ENCODE assay signal across 22 cellular contexts in the genomic region with DNA sequence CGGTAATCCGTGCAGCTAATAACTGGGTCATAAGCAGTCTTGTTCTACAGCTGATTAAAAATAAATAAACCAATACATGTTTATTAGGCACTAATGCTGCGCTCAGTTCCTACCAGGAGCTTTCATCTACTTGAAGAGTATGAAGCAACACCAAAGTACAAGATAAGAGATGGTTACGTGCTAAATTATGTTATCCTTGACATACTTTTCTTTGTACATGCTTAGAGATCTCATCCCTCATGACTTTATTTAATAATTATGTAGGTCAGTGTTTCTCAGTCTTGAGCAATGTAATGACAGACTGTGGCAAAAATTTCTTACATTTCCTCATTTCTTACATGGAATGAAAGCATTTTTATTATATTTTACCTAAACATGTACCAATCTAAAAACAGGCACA. TPM values are rescaled to one million over a fixed set of nuclear protein-coding genes. Genes with fewer than 3 reads are reported as not detected.
A peak's percentile ranks its signal among the peaks of the same experiment; 100 is the strongest.
DNase-seq lines count a peak whose midpoint lies in the region; ATAC-seq, FAIRE-seq and TF ChIP-seq lines count a peak whose summit lies in the region.
"Had no signal": no experiment of that assay in that cellular context is flagged by ENCODE, and none has a peak within 500 bp of the region (broad histone marks: within the 10 kb centered on the region; RNA-seq: fewer than 3 reads in every experiment).

No MANE protein-coding gene starts in this region.

- peaks cover 0 to 3% (median 0%) of the 10 kb centered on the region in 4 donors for H3K4me1 ChIP-seq in Peyer's patch

- no peaks in the 10 kb centered on the region for H3K27me3 ChIP-seq in bronchial epithelial cell (ENCODE audit: control insufficient read depth, insufficient read depth, low read length)
- no peaks in the 10 kb centered on the region for H3K27me3 ChIP-seq in Peyer's patch
- H3K27me3 ChIP-seq: spleen had no signal

- no peak for FAIRE-seq in bronchial epithelial cell (lab: Jason Lieb, UNC)
- FAIRE-seq: H1 had no signal

- TF ChIP-seq POLR2A in Peyer's patch (IDR thresholded peaks at IDR 0.05) = no peak

- no peaks in the 10 kb centered on the region for H3K36me3 ChIP-seq in bronchial epithelial cell (ENCODE audit: control insufficient read depth, insufficient read depth, low read length)
- no peaks in the 10 kb centered on the region for H3K36me3 ChIP-seq in Peyer's patch
- H3K36me3 ChIP-seq: spleen, WERI-Rb-1 had no signal

- DNase-seq in GM03348 (ENCODE audit: low spot score) = peak; percentile 10
- DNase-seq in bronchial epithelial cell (ENCODE audit: low read depth) = peak; percentile 55
- DNase-seq in iris pigment epithelial cell (ENCODE audit: low read depth) = peak; percentile 92
- no peak for DNase-seq in NCI-H1694 (lab: John Stamatoyannopoulos, UW)
- DNase-seq in Peyer's patch = no peak
- no peak for DNase-seq in activated CD4-positive, alpha-beta T cell treated with anti-CD3 and anti-CD28 coated beads, Interleukin-2, amount 50 U/mL, for 48 hours
- DNase-seq: activated CD8-positive, alpha-beta memory T cell treated with anti-CD3 and anti-CD28 coated beads for 24 hours; COR-L47; effector memory CD4-positive, alpha-beta T cell; hypothalamus; NCI-H2029; NCI-H446 treated with DMSO at 0.1 percent for 48 hours; nephron progenitor cell; NK-92 treated with Interleukin-12 subunit alpha and Interleukin-12 subunit beta, amount 100 ng/mL, for 24 hours; spleen; stimulated activated CD8-positive, alpha-beta memory T cell treated with anti-CD3 and anti-CD28 coated beads, Interleukin-4, amount 100 ng/mL, for 48 hours; WERI-Rb-1 had no signal

- H3K4me3 ChIP-seq in bronchial epithelial cell (ENCODE audit: low read depth, low read length) (no peak overlapping the region), Peyer's patch (no peak overlapping the region)
- H3K4me3 ChIP-seq: spleen had no signal

- no peaks in the 10 kb centered on the region for H3K9me3 ChIP-seq in Peyer's patch

- H3K27ac ChIP-seq in Peyer's patch = no peak overlapping the region
- H3K27ac ChIP-seq: spleen, WERI-Rb-1 had no signal

- no peak for TF ChIP-seq CTCF in bronchial epithelial cell (IDR thresholded peaks at IDR 0.05; ENCODE audit: insufficient read depth, low read length, severe bottlenecking)
- TF ChIP-seq CTCF in Peyer's patch (IDR thresholded peaks at IDR 0.05) = no peak

- peak; percentile 18 for ATAC-seq in HG03457 (IDR thresholded peaks at IDR 0.05; ENCODE audit: unreplicated experiment)
- ATAC-seq in GM18520 (IDR thresholded peaks at IDR 0.05; ENCODE audit: unreplicated experiment) = no peak

RNA-seq across cellular contexts. Expression of a gene that starts 54.6 kb away (rescaled TPM):
- 10.5 and 18.9 TPM in 2 replicates for total RNA-seq in bronchial epithelial cell
- total RNA-seq in Peyer's patch = 10 to 100 TPM; 42.2 to 59.4 (median 45.2) TPM
- total RNA-seq: G401 had no signal

RNA-seq across cellular contexts. Expression of a gene that starts 59.1 kb away (rescaled TPM):
- total RNA-seq in bronchial epithelial cell (not detected in 2 replicates), Peyer's patch (10 to 100 TPM in 1 of 4 donors, 1 to 10 TPM in 2, not detected in 1; 3.2 to 13.1 (median 7.0) TPM)
- total RNA-seq: G401, H1, pulmonary artery endothelial cell had no signal

Comparison
In these comparisons a context has a peak if more than half of its experiments do, and no peak if none do; other contexts are left out.
1. DNase-seq: peak in GM03348 (single experiment), bronchial epithelial cell (single experiment) and iris pigment epithelial cell (single experiment); none in NCI-H1694 (single experiment), Peyer's patch (0 of 3) and activated CD4-positive, alpha-beta T cell treated with anti-CD3 and anti-CD28 coated beads, Interleukin-2, amount 50 U/mL, for 48 hours (0 of 2).